In the genomic region with DNA sequence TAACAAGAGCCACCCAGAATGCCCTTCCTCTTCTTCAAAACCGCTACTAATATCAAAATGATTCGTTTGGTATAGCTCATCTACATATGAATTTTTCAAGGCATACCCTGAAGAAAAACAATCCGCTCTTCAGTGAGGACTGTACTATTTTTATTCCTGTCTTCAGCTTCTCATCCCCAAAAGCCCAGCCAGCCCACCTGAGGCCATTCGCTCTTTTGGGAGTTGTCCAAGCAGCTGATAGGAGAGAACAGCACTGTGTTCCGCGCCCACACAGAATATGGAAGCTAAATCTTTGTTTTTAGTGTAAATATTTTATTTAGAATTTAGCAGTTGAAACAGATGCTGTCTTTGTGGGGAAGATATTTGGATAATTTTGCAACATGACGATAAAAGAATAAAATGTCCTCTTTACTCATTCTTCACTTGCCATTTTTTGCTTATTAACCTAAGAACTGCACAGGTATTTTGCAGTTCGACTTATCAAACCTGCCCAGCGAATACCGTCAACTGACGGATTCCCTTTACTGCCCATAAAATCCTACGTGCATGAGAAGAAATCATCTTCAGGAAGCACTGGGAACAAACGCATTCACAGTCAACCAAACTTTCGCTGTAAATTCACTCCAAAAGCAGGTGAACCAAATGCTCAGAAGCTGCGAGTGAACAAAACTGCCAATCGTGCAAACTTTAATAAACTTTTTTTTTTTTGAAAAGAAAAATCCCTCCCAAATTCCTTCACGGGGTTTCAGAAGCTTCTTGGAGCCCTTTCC, we compare ENCODE assay signal across 11 cellular contexts. TPM values are rescaled to one million over a fixed set of nuclear protein-coding genes. Genes with fewer than 3 reads are reported as not detected.
DNase-seq lines count a peak whose midpoint lies in the region; ATAC-seq and TF ChIP-seq lines count a peak whose summit lies in the region.
"Had no signal": no experiment of that assay in that cellular context is flagged by ENCODE, and none has a peak within 500 bp of the region (broad histone marks: within the 10 kb centered on the region; RNA-seq: fewer than 3 reads in every experiment).

No MANE protein-coding gene starts in this region.

- H3K27me3 ChIP-seq in tibial artery, result peaks cover 0 to 19% of the 10 kb centered on the region in 2 donors

- H3K27ac Mint-ChIP-seq in activated naive CD8-positive, alpha-beta T cell, result no peak overlapping the region
- H3K27ac Mint-ChIP-seq in activated naive CD8-positive, alpha-beta T cell treated with anti-CD3 and anti-CD28 coated beads, Interleukin-2, amount 50 U/mL, for 24 hours, result no peak overlapping the region
- H3K27ac Mint-ChIP-seq in mesothelial cell of epicardium, result peak overlapping the region; percentile 96

- DNase-seq in activated naive CD8-positive, alpha-beta T cell treated with anti-CD3 and anti-CD28 coated beads, Interleukin-2, amount 50 U/mL, for 24 hours, result no peak
- DNase-seq in coronary artery (ENCODE audit: low spot score), result no peak
- no peak for DNase-seq in mesothelial cell of epicardium (ENCODE audit: low spot score in 2 of 2, unreplicated experiment in 2 of 2)
- no peak for DNase-seq in tibial artery
- no peak for DNase-seq in activated effector memory CD4-positive, alpha-beta T cell treated with anti-CD3 and anti-CD28 coated beads, Interleukin-2, amount 50 U/mL, for 16 hours
- DNase-seq in EL, result no peak
- no peak for DNase-seq in T-helper 9 cell
- DNase-seq: activated CD4-positive, alpha-beta T cell treated with anti-CD3 and anti-CD28 coated beads for 48 hours; NCI-H446 treated with DMSO at 0.1 percent for 48 hours had no signal

- H3K27me3 Mint-ChIP-seq in activated naive CD8-positive, alpha-beta T cell, result peaks cover 49% of the 10 kb centered on the region
- peaks cover 70% of the 10 kb centered on the region for H3K27me3 Mint-ChIP-seq in activated naive CD8-positive, alpha-beta T cell treated with anti-CD3 and anti-CD28 coated beads, Interleukin-2, amount 50 U/mL, for 24 hours
- peaks cover 6% of the 10 kb centered on the region for H3K27me3 Mint-ChIP-seq in mesothelial cell of epicardium (ENCODE audit: low read depth)

- ATAC-seq in activated naive CD8-positive, alpha-beta T cell treated with anti-CD3 and anti-CD28 coated beads, Interleukin-2, amount 50 U/mL, for 24 hours, result no peak

- intact Hi-C loops in tibial artery (cut with DNase I; ENCODE audit: low total_unique reads), result no loop called here

- H3K9me3 ChIP-seq in tibial artery, result no peaks in the 10 kb centered on the region

- TF ChIP-seq CTCF in coronary artery (IDR thresholded peaks at IDR 0.05) (no peak), mesothelial cell of epicardium (IDR thresholded peaks at IDR 0.05; ENCODE audit: unreplicated experiment) (no peak), tibial artery (IDR thresholded peaks at IDR 0.05) (no peak)

- peaks cover 20% of the 10 kb centered on the region for H3K4me1 Mint-ChIP-seq in activated naive CD8-positive, alpha-beta T cell (ENCODE audit: low read depth)
- peaks cover 16% of the 10 kb centered on the region for H3K4me1 Mint-ChIP-seq in activated naive CD8-positive, alpha-beta T cell treated with anti-CD3 and anti-CD28 coated beads, Interleukin-2, amount 50 U/mL, for 24 hours
- H3K4me1 Mint-ChIP-seq in mesothelial cell of epicardium, result peaks cover 36% of the 10 kb centered on the region

- no peaks in the 10 kb centered on the region for H3K36me3 Mint-ChIP-seq in activated naive CD8-positive, alpha-beta T cell
- H3K36me3 Mint-ChIP-seq in activated naive CD8-positive, alpha-beta T cell treated with anti-CD3 and anti-CD28 coated beads, Interleukin-2, amount 50 U/mL, for 24 hours (ENCODE audit: low read depth), result no peaks in the 10 kb centered on the region
- H3K36me3 Mint-ChIP-seq in mesothelial cell of epicardium, result no peaks in the 10 kb centered on the region

- H3K4me3 ChIP-seq in coronary artery (peak overlapping the region; percentile 88), tibial artery (peak overlapping the region; percentile 67 to 76)

- H3K4me1 ChIP-seq in tibial artery, result peaks cover 0 to 33% (median 5%) of the 10 kb centered on the region in 4 donors

- H3K9me3 Mint-ChIP-seq in activated naive CD8-positive, alpha-beta T cell (ENCODE audit: low read depth), result no peaks in the 10 kb centered on the region
- H3K9me3 Mint-ChIP-seq in activated naive CD8-positive, alpha-beta T cell treated with anti-CD3 and anti-CD28 coated beads, Interleukin-2, amount 50 U/mL, for 24 hours, result peaks cover 4% of the 10 kb centered on the region
- no peaks in the 10 kb centered on the region for H3K9me3 Mint-ChIP-seq in mesothelial cell of epicardium

- no peaks in the 10 kb centered on the region for H3K36me3 ChIP-seq in tibial artery

- peak overlapping the region; percentile 81 for H3K4me3 Mint-ChIP-seq in activated naive CD8-positive, alpha-beta T cell
- H3K4me3 Mint-ChIP-seq in activated naive CD8-positive, alpha-beta T cell treated with anti-CD3 and anti-CD28 coated beads, Interleukin-2, amount 50 U/mL, for 24 hours, result no peak overlapping the region
- peak overlapping the region; percentile 93 for H3K4me3 Mint-ChIP-seq in mesothelial cell of epicardium

- H3K27ac ChIP-seq in coronary artery (peak overlapping the region; percentile 59 to 89), tibial artery (peak overlapping the region; percentile 43 to 81)
- H3K27ac ChIP-seq: C4-2B had no signal

RNA-seq across cellular contexts. Expression of a gene that starts 3.4 kb away (rescaled TPM):
- total RNA-seq in mesothelial cell of epicardium, result 50.5 to 54.1 TPM (median 51.4 TPM) in 3 replicates
